ENCODE assay signal across 9 cellular contexts in the genomic region with DNA sequence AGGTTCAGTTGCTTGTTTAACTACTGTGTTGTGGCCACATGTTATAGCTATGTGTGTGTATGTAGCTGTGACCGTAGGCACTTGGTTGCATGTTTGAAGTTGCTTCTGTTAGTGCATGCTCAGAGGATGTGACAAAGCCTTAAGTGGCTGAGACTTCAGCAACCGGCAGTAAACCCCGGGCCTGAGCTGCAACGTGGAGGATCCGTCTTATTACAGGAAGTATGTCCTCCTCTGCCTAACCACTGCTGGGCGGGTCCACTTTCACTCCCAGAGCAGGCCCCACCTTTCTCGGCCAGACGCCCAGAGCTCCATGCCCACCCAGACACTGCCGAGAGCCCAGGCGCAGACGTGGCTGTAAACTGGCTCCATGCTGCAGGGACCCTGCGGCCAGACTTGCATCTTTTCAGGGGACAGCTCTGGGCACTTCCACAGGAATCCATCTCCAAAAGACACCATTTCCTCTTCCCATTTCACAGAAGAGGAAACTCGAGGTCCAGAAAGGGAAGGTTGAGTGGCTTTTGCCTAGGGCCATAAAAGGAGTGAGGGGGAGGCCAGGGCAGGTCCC. TPM values are rescaled to one million over a fixed set of nuclear protein-coding genes. Genes with fewer than 3 reads are reported as not detected.
DNase-seq lines count a peak whose midpoint lies in the region; ATAC-seq, FAIRE-seq and TF ChIP-seq lines count a peak whose summit lies in the region.
"Had no signal": no experiment of that assay in that cellular context is flagged by ENCODE, and none has a peak within 500 bp of the region (broad histone marks: within the 10 kb centered on the region; RNA-seq: fewer than 3 reads in every experiment).

No MANE protein-coding gene starts in this region.

- no peaks in the 10 kb centered on the region for H3K79me2 ChIP-seq in K562 (ENCODE audit: control insufficient read depth, insufficient read depth, low read length)

- BruUV-seq in K562 (replicated peaks; lab: Mats Ljungman, UMichigan): no TSS peak

- TF ChIP-seq POLR2A in H54 (IDR thresholded peaks at IDR 0.05; ENCODE audit: low read depth, low read length) (no peak), K562 (conservative IDR thresholded peaks at IDR 0.05) (peak; percentile 55)

- peak overlapping the region; percentile 60 for H3K27ac ChIP-seq in K562 (ENCODE audit: extremely low read depth, low read depth, low read length)
- H3K27ac ChIP-seq: HL-60 had no signal

- H3K4me2 ChIP-seq in K562 (ENCODE audit: insufficient read depth, low read length): peak overlapping the region; percentile 71

- peak overlapping the region; percentile 99 for H2AFZ ChIP-seq in K562 (ENCODE audit: low read depth, low read length)

- peak; percentile 59 for DNase-seq in H54 (ENCODE audit: insufficient read length, low spot score)
- DNase-seq in T-helper 1 cell: peak in 3 of 5 donors; percentile 15 to 78 (median 27)
- DNase-seq in K562 (ENCODE audit: extremely low read depth in 1 of 4, low spot score in 3 of 4): peak; percentile 76 to 82 (median 77)
- DNase-seq in left lobe of liver (ENCODE audit: low spot score): peak; percentile 85
- peak; percentile 36 for DNase-seq in stimulated activated naive CD4-positive, alpha-beta T cell treated with Interleukin-2 at 50 U/mL for 16 hours (lab: John Stamatoyannopoulos, UW)
- no peak for DNase-seq in NCI-H2196 (lab: John Stamatoyannopoulos, UW; ENCODE audit: unreplicated experiment)
- DNase-seq in mesenteric fat pad (ENCODE audit: low spot score): no peak

- peak; percentile 85 for ATAC-seq in K562
- peak; percentile 42 for ATAC-seq in left lobe of liver
- no peak for ATAC-seq in GM18861 (IDR thresholded peaks at IDR 0.05; ENCODE audit: unreplicated experiment)

- CTCF ChIA-PET in K562 (lab: Yijun Ruan, JAX; ENCODE audit: low intra/inter-chr PET ratio): interaction anchor here (0.6 kb wide), 1 partner anchor 63 kb away, joined by 3 read pairs; no protein-coding TSS in a partner anchor

- 14% methylated on average over 13 of the region's 13 CpGs for WGBS in K562 (ENCODE audit: insufficient coverage, low coverage, missing lambda C conversion rate)

- no peaks in the 10 kb centered on the region for H4K20me1 ChIP-seq in K562 (replicated peaks; ENCODE audit: control insufficient read depth, insufficient read depth, low read length)

- no peak for TF ChIP-seq CTCF in K562 (IDR thresholded peaks at IDR 0.05 in 2 of 3, conservative IDR thresholded peaks at IDR 0.05 in 1 of 3; ENCODE audit: insufficient read depth in 2 of 3, low read depth in 1 of 3, low read length in 3 of 3)

- TF ChIP-seq RAD21 in K562 (CRISPR knock-in tag; conservative IDR thresholded peaks at IDR 0.05 in 1 of 2, IDR thresholded peaks at IDR 0.05 in 1 of 2): no peak

- no peaks in the 10 kb centered on the region for H3K9me3 ChIP-seq in K562 (replicated peaks; ENCODE audit: control insufficient read depth, insufficient read depth, low read depth, low read length)

- peak overlapping the region; percentile 46 to 88 for H3K9ac ChIP-seq in K562 (ENCODE audit: insufficient read depth in 1 of 2, low read depth in 2 of 2, low read length in 2 of 2)

- peaks cover 22 to 31% of the 10 kb centered on the region in 2 experiments for H3K4me1 ChIP-seq in K562 (replicated peaks in 1 of 2; ENCODE audit: control insufficient read depth in 2 of 2, insufficient read depth in 2 of 2, low read length in 2 of 2)

- POLR2A ChIA-PET in K562 (lab: Yijun Ruan, JAX): interaction anchor here (0.7 to 2.3 kb wide), 12 partner anchors 13 to 555 kb away, joined by 3 to 12 read pairs (median 4); a partner anchor contains a TSS

- H3K27me3 ChIP-seq in K562 (ENCODE audit: control insufficient read depth in 2 of 2, insufficient read depth in 2 of 2, low read length in 2 of 2): no peaks in the 10 kb centered on the region

- intact Hi-C loops in K562 (cut with micrococcal nuclease): loop anchor here (10.0 kb wide), 1 partner anchor 112 kb away; a partner anchor contains a TSS

- no peak for TF ChIP-seq EP300 in K562 (IDR thresholded peaks at IDR 0.05; ENCODE audit: low read length)

- FAIRE-seq in H54 (lab: Jason Lieb, UNC): no peak
- peak; percentile 85 for FAIRE-seq in K562 (lab: Jason Lieb, UNC)

- peaks cover under 1% of the 10 kb centered on the region for H3K9me1 ChIP-seq in K562 (ENCODE audit: control insufficient read depth, insufficient read depth, low read length)

- no peak overlapping the region for H3K4me3 ChIP-seq in K562

- in situ Hi-C loops in K562 (cut with MboI): no loop called here

- H3K36me3 ChIP-seq in K562 (ENCODE audit: control insufficient read depth, insufficient read depth, low read length): no peaks in the 10 kb centered on the region

TF ChIP-seq in K562, 482 proteins besides CTCF, POLR2A, EP300 and RAD21 (continues in another document):
- TF ChIP-seq GTF2A2 (tag; IDR thresholded peaks at IDR 0.05): no peak
- TF ChIP-seq, protein P1, sequence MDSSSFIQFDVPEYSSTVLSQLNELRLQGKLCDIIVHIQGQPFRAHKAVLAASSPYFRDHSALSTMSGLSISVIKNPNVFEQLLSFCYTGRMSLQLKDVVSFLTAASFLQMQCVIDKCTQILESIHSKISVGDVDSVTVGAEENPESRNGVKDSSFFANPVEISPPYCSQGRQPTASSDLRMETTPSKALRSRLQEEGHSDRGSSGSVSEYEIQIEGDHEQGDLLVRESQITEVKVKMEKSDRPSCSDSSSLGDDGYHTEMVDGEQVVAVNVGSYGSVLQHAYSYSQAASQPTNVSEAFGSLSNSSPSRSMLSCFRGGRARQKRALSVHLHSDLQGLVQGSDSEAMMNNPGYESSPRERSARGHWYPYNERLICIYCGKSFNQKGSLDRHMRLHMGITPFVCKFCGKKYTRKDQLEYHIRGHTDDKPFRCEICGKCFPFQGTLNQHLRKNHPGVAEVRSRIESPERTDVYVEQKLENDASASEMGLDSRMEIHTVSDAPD (CRISPR knock-in tag; IDR thresholded peaks at IDR 0.05): no peak
- TF ChIP-seq, protein P2, sequence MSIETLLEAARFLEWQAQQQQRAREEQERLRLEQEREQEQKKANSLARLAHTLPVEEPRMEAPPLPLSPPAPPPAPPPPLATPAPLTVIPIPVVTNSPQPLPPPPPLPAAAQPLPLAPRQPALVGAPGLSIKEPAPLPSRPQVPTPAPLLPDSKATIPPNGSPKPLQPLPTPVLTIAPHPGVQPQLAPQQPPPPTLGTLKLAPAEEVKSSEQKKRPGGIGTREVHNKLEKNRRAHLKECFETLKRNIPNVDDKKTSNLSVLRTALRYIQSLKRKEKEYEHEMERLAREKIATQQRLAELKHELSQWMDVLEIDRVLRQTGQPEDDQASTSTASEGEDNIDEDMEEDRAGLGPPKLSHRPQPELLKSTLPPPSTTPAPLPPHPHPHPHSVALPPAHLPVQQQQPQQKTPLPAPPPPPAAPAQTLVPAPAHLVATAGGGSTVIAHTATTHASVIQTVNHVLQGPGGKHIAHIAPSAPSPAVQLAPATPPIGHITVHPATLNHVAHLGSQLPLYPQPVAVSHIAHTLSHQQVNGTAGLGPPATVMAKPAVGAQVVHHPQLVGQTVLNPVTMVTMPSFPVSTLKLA (conservative IDR thresholded peaks at IDR 0.05): peak in 1 of 2 experiments; percentile 38; a peak in 1 of 4 replicates

RNA-seq across cellular contexts. Expression of a gene that starts 2.2 kb away (rescaled TPM):
- 0.86 and 1.4 TPM in 2 replicates for total RNA-seq in K562 (2011; cell fraction: chromatin; rRNA removed; ENCODE audit: low replicate concordance)
- total RNA-seq in K562 (2011; cell fraction: nucleolus; rRNA removed): 0.67 and 1.4 TPM in 2 replicates
- 0.66 and 0.84 TPM in 2 replicates for total RNA-seq in K562 (2011; cell fraction: nucleoplasm; rRNA removed)
- 0.33 and 0.54 TPM in 2 replicates for total RNA-seq in K562 (2014; rRNA removed)
- total RNA-seq in K562 (2014; rRNA removed; fragmentation: Illumina TruSeq; extraction: Trizol): 0.45 and 0.51 TPM in 2 replicates
- 0.34 and 0.36 TPM in 2 replicates for total RNA-seq in K562 (2015; rRNA removed; fragmentation: Illumina TruSeq; extraction: Trizol)
- total RNA-seq in K562 (2021): 0.49 and 0.55 TPM in 2 replicates
- 0.34 and 0.54 TPM in 2 replicates for polyA plus RNA-seq in K562 (2011; rRNA removed)
- 0.19 and 0.45 TPM in 2 replicates for polyA plus RNA-seq in K562 (2011; cell fraction: cytosol; rRNA removed)
- polyA plus RNA-seq in K562 (2011; cell fraction: nucleus; rRNA removed): 0.81 and 0.90 TPM in 2 replicates
- polyA plus RNA-seq in K562 (2012): 0.49 and 0.76 TPM in 2 replicates
- 0.16 and 0.66 TPM in 2 replicates for polyA plus RNA-seq in K562 (2014; fragmentation: Illumina TruSeq; extraction: Trizol)
- polyA plus RNA-seq in K562 (2014; fragmentation: Nextera tagmentation; extraction: Ambion mirVana): under 1 TPM; 0.03 to 0.10 TPM
- 0.13 and 0.80 TPM in 2 replicates for polyA plus RNA-seq in K562 (2014; rRNA removed)
- 0.25 and 0.27 TPM in 2 replicates for polyA minus RNA-seq in K562 (2011; rRNA and poly(A)+ RNA removed)
- polyA minus RNA-seq in K562 (2011; cell fraction: cytosol; rRNA and poly(A)+ RNA removed): not detected in 2 replicates
- polyA minus RNA-seq in K562 (2011; cell fraction: nucleus; rRNA and poly(A)+ RNA removed): 0.27 and 0.56 TPM in 2 replicates
- 70.9 TPM for total RNA-seq in left lobe of liver
- 8.3 TPM for total RNA-seq in mesenteric fat pad

RNA-seq across cellular contexts. Expression of a gene that starts 52.8 kb away (rescaled TPM):
- 10.7 and 18.5 TPM in 2 replicates for total RNA-seq in K562 (2011; cell fraction: chromatin; rRNA removed; ENCODE audit: low replicate concordance)
- 8.7 and 9.7 TPM in 2 replicates for total RNA-seq in K562 (2011; cell fraction: nucleolus; rRNA removed)
- 11.4 and 13.0 TPM in 2 replicates for total RNA-seq in K562 (2011; cell fraction: nucleoplasm; rRNA removed)
- total RNA-seq in K562 (2014; rRNA removed) (6.2 and 7.0 TPM in 2 replicates), K562 (2014; rRNA removed; fragmentation: Illumina TruSeq; extraction: Trizol) (8.3 and 9.4 TPM in 2 replicates), K562 (2015; rRNA removed; fragmentation: Illumina TruSeq; extraction: Trizol) (11.3 and 11.9 TPM in 2 replicates), K562 (2021) (6.9 and 7.4 TPM in 2 replicates), left lobe of liver (3.7 TPM), mesenteric fat pad (18.8 TPM)
- polyA plus RNA-seq in K562 (2011; rRNA removed) (8.0 and 9.7 TPM in 2 replicates), K562 (2014; fragmentation: Illumina TruSeq; extraction: Trizol) (6.8 and 7.3 TPM in 2 replicates), K562 (2014; fragmentation: Nextera tagmentation; extraction: Ambion mirVana) (1 to 10 TPM; 2.1 to 3.3 TPM), K562 (2014; rRNA removed) (3.8 and 4.5 TPM in 2 replicates)
- polyA plus RNA-seq in K562 (2011; cell fraction: cytosol; rRNA removed): 2.4 and 6.8 TPM in 2 replicates
- polyA plus RNA-seq in K562 (2011; cell fraction: nucleus; rRNA removed): 9.0 and 14.4 TPM in 2 replicates
- polyA plus RNA-seq in K562 (2012): 4.6 and 5.2 TPM in 2 replicates
- 18.1 and 28.7 TPM in 2 replicates for polyA minus RNA-seq in K562 (2011; rRNA and poly(A)+ RNA removed)
- polyA minus RNA-seq in K562 (2011; cell fraction: cytosol; rRNA and poly(A)+ RNA removed): 7.3 and 7.8 TPM in 2 replicates
- 7.9 and 17.7 TPM in 2 replicates for polyA minus RNA-seq in K562 (2011; cell fraction: nucleus; rRNA and poly(A)+ RNA removed)

Comparison
In these comparisons a context has a peak if more than half of its experiments do, and no peak if none do; other contexts are left out.
1. DNase-seq: peak in H54 (single experiment), T-helper 1 cell (3 of 5), K562 (4 of 4), left lobe of liver (single experiment) and stimulated activated naive CD4-positive, alpha-beta T cell treated with Interleukin-2 at 50 U/mL for 16 hours (single experiment); none in NCI-H2196 (single experiment) and mesenteric fat pad (single experiment).